ENCODE assay signal across 1 cellular context in genomic region chr2:56088411-56088810, GRCh38.
TF ChIP-seq lines count a peak whose summit lies in the region.

No MANE protein-coding gene starts in this region.

TF ChIP-seq in HepG2, 621 proteins besides CTCF, POLR2A, EP300 and RAD21 (continued from another document):
- TF ChIP-seq TEAD2 (CRISPR knock-in tag; IDR thresholded peaks at IDR 0.05), result no peak
TF ChIP-seq in HepG2: peak in this region for 0.
